ENCODE assay signal across 22 cellular contexts in genomic region chr4:17719106-17719505, GRCh38.
"Had no signal": no experiment of that assay in that cellular context is flagged by ENCODE, and none has a peak within 500 bp of the region (broad histone marks: within the 10 kb centered on the region; RNA-seq: fewer than 3 reads in every experiment).

No MANE protein-coding gene starts in this region.

- H3K27me3 ChIP-seq: colonic mucosa, dorsolateral prefrontal cortex, ovary, right atrium auricular region, spleen, upper lobe of left lung had no signal

- H3K4me1 Mint-ChIP-seq: activated T-helper 17 cell treated with anti-CD3 and anti-CD28 coated beads, Interleukin-2, amount 50 U/mL, for 72 hours; naive B cell had no signal

- H3K4me3 Mint-ChIP-seq: activated T-helper 17 cell treated with anti-CD3 and anti-CD28 coated beads, Interleukin-2, amount 50 U/mL, for 72 hours; naive B cell; T-helper 1 cell treated with Interleukin-12 subunit alpha and Interleukin-12 subunit beta and Interleukin-4 antibody, amounts not matched to agents 30 μg/mL and 1 μg/mL, for 36 hours; WTC11 had no signal

- H3K27ac ChIP-seq: colonic mucosa, dorsolateral prefrontal cortex, lower lobe of right lung, ovary, psoas muscle, right atrium auricular region, spleen, upper lobe of left lung had no signal

- H3K36me3 ChIP-seq: colonic mucosa, lower lobe of right lung, ovary, right atrium auricular region, spleen, thoracic aorta, upper lobe of left lung had no signal

- H3K4me1 ChIP-seq: colonic mucosa, lower lobe of right lung, psoas muscle, right atrium auricular region, spleen, upper lobe of left lung had no signal

- H3K27ac Mint-ChIP-seq: activated naive CD4-positive, alpha-beta T cell treated with anti-CD3 and anti-CD28 coated beads, Interleukin-2, amount 50 U/mL, for 72 hours; activated T-helper 17 cell treated with anti-CD3 and anti-CD28 coated beads, Interleukin-2, amount 50 U/mL, for 72 hours; T-helper 1 cell treated with Interleukin-12 subunit alpha and Interleukin-12 subunit beta and Interleukin-4 antibody, amounts not matched to agents 30 μg/mL and 1 μg/mL, for 36 hours; WTC11 had no signal

- DNase-seq: activated T-cell treated with anti-CD3 and anti-CD28 coated beads, Interleukin-2, amount 50 U/mL, for 1 hour; aorta; colonic mucosa; dorsolateral prefrontal cortex; foreskin fibroblast; kidney; lower lobe of right lung; naive B cell; ovary; psoas muscle; spleen; stimulated activated CD4-positive, alpha-beta T cell treated with anti-CD3 and anti-CD28 coated beads, Interleukin-4, amount 100 ng/mL, for 24 hours; stimulated activated naive CD4-positive, alpha-beta T cell treated with Interleukin-2 at 50 U/mL for 16 hours; T1000; upper lobe of left lung had no signal

- H3K9me3 Mint-ChIP-seq: activated naive CD4-positive, alpha-beta T cell treated with anti-CD3 and anti-CD28 coated beads, Interleukin-2, amount 50 U/mL, for 72 hours; activated T-helper 17 cell treated with anti-CD3 and anti-CD28 coated beads, Interleukin-2, amount 50 U/mL, for 72 hours; brain; naive B cell; T-helper 1 cell treated with Interleukin-12 subunit alpha and Interleukin-12 subunit beta and Interleukin-4 antibody, amounts not matched to agents 30 μg/mL and 1 μg/mL, for 36 hours; WTC11 had no signal

- H3K36me3 Mint-ChIP-seq: activated naive CD4-positive, alpha-beta T cell treated with anti-CD3 and anti-CD28 coated beads, Interleukin-2, amount 50 U/mL, for 72 hours; brain; naive B cell; WTC11 had no signal

- H3K9me3 ChIP-seq: colonic mucosa, lower lobe of right lung, ovary, psoas muscle, right atrium auricular region, spleen, thoracic aorta, upper lobe of left lung had no signal

- H3K4me3 ChIP-seq: colonic mucosa, dorsolateral prefrontal cortex, lower lobe of right lung, ovary, psoas muscle, right atrium auricular region, spleen, thoracic aorta, upper lobe of left lung had no signal
